24 cellular contexts compared by ENCODE assay signal in genomic region chr1:28170036-28170596, GRCh38. TPM values are rescaled to one million over a fixed set of nuclear protein-coding genes. Genes with fewer than 3 reads are reported as not detected.
DNase-seq lines count a peak whose midpoint lies in the region; ATAC-seq and TF ChIP-seq lines count a peak whose summit lies in the region.
"Had no signal": no experiment of that assay in that cellular context is flagged by ENCODE, and none has a peak within 500 bp of the region (broad histone marks: within the 10 kb centered on the region; RNA-seq: fewer than 3 reads in every experiment).

No MANE protein-coding gene starts in this region.

- peaks cover 51% of the 10 kb centered on the region for H3K4me1 Mint-ChIP-seq in CD8-positive, alpha-beta T cell (ENCODE audit: low read depth)
- H3K4me1 Mint-ChIP-seq in activated naive CD8-positive, alpha-beta T cell treated with anti-CD3 and anti-CD28 coated beads, Interleukin-2, amount 50 U/mL, for 24 hours, result peaks cover 59% of the 10 kb centered on the region
- H3K4me1 Mint-ChIP-seq in naive B cell (peaks cover 50 to 67% (median 60%) of the 10 kb centered on the region in 3 donors), glutamatergic neuron (ENCODE audit: low read depth, unreplicated experiment) (peaks cover 18% of the 10 kb centered on the region)

- no peak overlapping the region for H2AFZ ChIP-seq in Karpas-422 (ENCODE audit: low read length)

- POLR2A ChIA-PET in CD8-positive, alpha-beta T cell (lab: Charles Lee), result interaction anchor here (0.6 to 1.4 kb wide), 5 partner anchors 17 to 277 kb away, joined by 3 to 7 read pairs (median 4); partner anchors contain the start of gene EYA3

- H3K36me3 ChIP-seq in CD8-positive, alpha-beta T cell (ENCODE audit: insufficient read depth, low read length), result no peaks in the 10 kb centered on the region
- H3K36me3 ChIP-seq in Karpas-422 (ENCODE audit: insufficient read depth, low read length), result peaks cover 13% of the 10 kb centered on the region
- H3K36me3 ChIP-seq: pancreas, SJSA1, tibial artery had no signal

- peaks cover 71% of the 10 kb centered on the region for H3K79me2 ChIP-seq in Karpas-422 (ENCODE audit: low read length)

- H3K4me3 ChIP-seq in CD8-positive, alpha-beta T cell (ENCODE audit: low read depth, low read length), result no peak overlapping the region
- no peak overlapping the region for H3K4me3 ChIP-seq in Karpas-422 (ENCODE audit: low read length)
- H3K4me3 ChIP-seq: pancreas, SJSA1, tibial artery had no signal

- no peak for DNase-seq in CD8-positive, alpha-beta T cell
- DNase-seq in Karpas-422, result no peak
- no peak for DNase-seq in activated naive CD8-positive, alpha-beta T cell treated with anti-CD3 and anti-CD28 coated beads, Interleukin-2, amount 50 U/mL, for 24 hours
- DNase-seq in naive B cell, result no peak
- DNase-seq in left cardiac atrium, result no peak
- no peak for DNase-seq in glutamatergic neuron
- DNase-seq: COR-L47, EL, GOT3, mesendoderm, NCI-H187, NCI-H2227 treated with DMSO at 0.1 percent for 48 hours, pancreas, tibial artery had no signal

- H3K27ac Mint-ChIP-seq in CD8-positive, alpha-beta T cell, result no peak overlapping the region
- H3K27ac Mint-ChIP-seq in activated naive CD8-positive, alpha-beta T cell treated with anti-CD3 and anti-CD28 coated beads, Interleukin-2, amount 50 U/mL, for 24 hours, result peak overlapping the region; percentile 69
- H3K27ac Mint-ChIP-seq in naive B cell (peak overlapping the region in 3 of 6 donors; percentile 34 to 90 (median 56)), glutamatergic neuron (ENCODE audit: unreplicated experiment) (no peak overlapping the region)
- H3K27ac Mint-ChIP-seq: brain, T-helper 17 cell had no signal

- CTCF ChIA-PET in CD8-positive, alpha-beta T cell (lab: Charles Lee), result no interaction called here

- ATAC-seq in CD8-positive, alpha-beta T cell, result no peak
- no peak for ATAC-seq in activated naive CD8-positive, alpha-beta T cell treated with anti-CD3 and anti-CD28 coated beads, Interleukin-2, amount 50 U/mL, for 24 hours
- ATAC-seq in naive B cell (ENCODE audit: low read depth in 2 of 2), result no peak
- no peak for ATAC-seq in GM21737 (IDR thresholded peaks at IDR 0.05; ENCODE audit: unreplicated experiment)
- ATAC-seq in left cardiac atrium, result no peak
- ATAC-seq: right cardiac atrium had no signal

- no peak overlapping the region for H3K27ac ChIP-seq in CD8-positive, alpha-beta T cell (ENCODE audit: low read depth, low read length)
- H3K27ac ChIP-seq in Karpas-422 (ENCODE audit: low read length), result peak overlapping the region; percentile 30; the same call in 1 of the 2 replicates
- H3K27ac ChIP-seq: pancreas, tibial artery had no signal

- peaks cover 49% of the 10 kb centered on the region for H3K4me1 ChIP-seq in CD8-positive, alpha-beta T cell (ENCODE audit: insufficient read depth, low read length)
- peaks cover 50% of the 10 kb centered on the region for H3K4me1 ChIP-seq in Karpas-422 (ENCODE audit: low read length)

- H3K9me2 ChIP-seq in Karpas-422 (replicated peaks; ENCODE audit: insufficient read depth, low read length), result no peaks in the 10 kb centered on the region

- no peaks in the 10 kb centered on the region for H4K20me1 ChIP-seq in Karpas-422 (ENCODE audit: insufficient read depth, low read depth, low read length)

- no peaks in the 10 kb centered on the region for H3K27me3 ChIP-seq in CD8-positive, alpha-beta T cell (ENCODE audit: insufficient read depth, low read length)
- H3K27me3 ChIP-seq in Karpas-422 (ENCODE audit: low read length), result no peaks in the 10 kb centered on the region
- H3K27me3 ChIP-seq: pancreas, SJSA1, tibial artery had no signal

- peak overlapping the region; percentile 5 for H3K4me3 Mint-ChIP-seq in CD8-positive, alpha-beta T cell
- no peak overlapping the region for H3K4me3 Mint-ChIP-seq in activated naive CD8-positive, alpha-beta T cell treated with anti-CD3 and anti-CD28 coated beads, Interleukin-2, amount 50 U/mL, for 24 hours
- peak overlapping the region in 5 of 8 donors; percentile 12 to 74 (median 26) for H3K4me3 Mint-ChIP-seq in naive B cell
- no peak overlapping the region for H3K4me3 Mint-ChIP-seq in glutamatergic neuron (ENCODE audit: unreplicated experiment)
- H3K4me3 Mint-ChIP-seq: brain; stimulated activated naive CD8-positive, alpha-beta T cell treated with anti-CD3 and anti-CD28 coated beads, Interleukin-15, amount 100 ng/mL, for 72 hours; T-helper 17 cell had no signal

- TF ChIP-seq CTCF in CD8-positive, alpha-beta T cell (IDR thresholded peaks at IDR 0.05), result no peak
- TF ChIP-seq CTCF in glutamatergic neuron (IDR thresholded peaks at IDR 0.05; ENCODE audit: partially characterized antibody, unreplicated experiment), result no peak

- H3K9ac ChIP-seq in Karpas-422 (ENCODE audit: low read length), result no peak overlapping the region

- no peaks in the 10 kb centered on the region for H3K36me3 Mint-ChIP-seq in CD8-positive, alpha-beta T cell
- peaks cover 2% of the 10 kb centered on the region for H3K36me3 Mint-ChIP-seq in activated naive CD8-positive, alpha-beta T cell treated with anti-CD3 and anti-CD28 coated beads, Interleukin-2, amount 50 U/mL, for 24 hours (ENCODE audit: low read depth)
- no peaks in the 10 kb centered on the region for H3K36me3 Mint-ChIP-seq in naive B cell
- peaks cover 4% of the 10 kb centered on the region for H3K36me3 Mint-ChIP-seq in glutamatergic neuron (ENCODE audit: unreplicated experiment)
- H3K36me3 Mint-ChIP-seq: brain; naive thymus-derived CD8-positive, alpha-beta T cell had no signal

- no peaks in the 10 kb centered on the region for H3K9me3 ChIP-seq in CD8-positive, alpha-beta T cell (ENCODE audit: low read length)
- no peaks in the 10 kb centered on the region for H3K9me3 ChIP-seq in Karpas-422 (ENCODE audit: low read length)
- H3K9me3 ChIP-seq: pancreas, SJSA1, tibial artery had no signal

- peaks cover 7% of the 10 kb centered on the region for H3K27me3 Mint-ChIP-seq in CD8-positive, alpha-beta T cell (ENCODE audit: low read depth)
- peaks cover 38% of the 10 kb centered on the region for H3K27me3 Mint-ChIP-seq in activated naive CD8-positive, alpha-beta T cell treated with anti-CD3 and anti-CD28 coated beads, Interleukin-2, amount 50 U/mL, for 24 hours
- H3K27me3 Mint-ChIP-seq in naive B cell (no peaks in the 10 kb centered on the region), glutamatergic neuron (ENCODE audit: unreplicated experiment) (peaks cover 2% of the 10 kb centered on the region)
- H3K27me3 Mint-ChIP-seq: effector memory CD8-positive, alpha-beta T cell; T-helper 17 cell had no signal

- no peaks in the 10 kb centered on the region for H3K9me3 Mint-ChIP-seq in CD8-positive, alpha-beta T cell
- H3K9me3 Mint-ChIP-seq in activated naive CD8-positive, alpha-beta T cell treated with anti-CD3 and anti-CD28 coated beads, Interleukin-2, amount 50 U/mL, for 24 hours, result no peaks in the 10 kb centered on the region
- H3K9me3 Mint-ChIP-seq in naive B cell (no peaks in the 10 kb centered on the region), glutamatergic neuron (ENCODE audit: unreplicated experiment) (no peaks in the 10 kb centered on the region)
- H3K9me3 Mint-ChIP-seq: activated T-helper 17 cell treated with anti-CD3 and anti-CD28 coated beads, Interleukin-2, amount 50 U/mL, for 72 hours; effector memory CD8-positive, alpha-beta T cell; stimulated activated naive CD8-positive, alpha-beta T cell treated with anti-CD3 and anti-CD28 coated beads, Interleukin-15, amount 100 ng/mL, for 72 hours had no signal

- intact Hi-C loops in CD8-positive, alpha-beta T cell (cut with DNase I, micrococcal nuclease), result no loop called here
- intact Hi-C loops in left cardiac atrium (cut with DNase I), result no loop called here

- H3K4me2 ChIP-seq in Karpas-422 (ENCODE audit: low read depth, low read length, poor library complexity, severe bottlenecking), result no peak overlapping the region

RNA-seq across cellular contexts. Expression of gene PTAFR, which starts 6.4 kb away (rescaled TPM):
- under 1 TPM; 0.08 to 0.17 TPM for total RNA-seq in CD8-positive, alpha-beta T cell
- 37.8 and 74.2 TPM in 2 replicates for total RNA-seq in Karpas-422 (2014; rRNA removed; shearing (Covaris generic); ENCODE audit: low replicate concordance)
- polyA plus RNA-seq in naive B cell (ENCODE audit: low read depth in 6 of 6), result 1 to 10 TPM; 2.2 to 6.9 (median 5.1) TPM
- total RNA-seq in left cardiac atrium, result 1 to 10 TPM; 4.7 to 5.2 TPM
- 0.54 TPM for total RNA-seq in glutamatergic neuron (ENCODE audit: unreplicated experiment)
- total RNA-seq: glomerular endothelial cell had no signal

Comparison
In these comparisons a context has a peak if more than half of its experiments do, and no peak if none do; other contexts are left out.
1. H3K4me3 Mint-ChIP-seq: peak in CD8-positive, alpha-beta T cell (single experiment) and naive B cell (5 of 8); none in activated naive CD8-positive, alpha-beta T cell treated with anti-CD3 and anti-CD28 coated beads, Interleukin-2, amount 50 U/mL, for 24 hours (single experiment) and glutamatergic neuron (single experiment).